1 cellular context compared by ENCODE assay signal in genomic region chr17:1126327-1126726, GRCh38.
TF ChIP-seq lines count a peak whose summit lies in the region.

No MANE protein-coding gene starts in this region.

TF ChIP-seq in HEK293, 187 proteins besides CTCF, POLR2A, EP300 and RAD21:
- TF ChIP-seq IKZF3 (tag by site-specific recombination; IDR thresholded peaks at IDR 0.05) (no peak), ZNF292 (tag by site-specific recombination; IDR thresholded peaks at IDR 0.05; ENCODE audit: borderline replicate concordance, low read depth) (no peak), GLIS2 (tag by site-specific recombination; IDR thresholded peaks at IDR 0.05) (peak; percentile 39; the same call in 1 of the 2 replicates), ZNF548 (tag by site-specific recombination; IDR thresholded peaks at IDR 0.05) (no peak), PRDM4 (tag by site-specific recombination; IDR thresholded peaks at IDR 0.05) (no peak), ZNF366 (tag by site-specific recombination; conservative IDR thresholded peaks at IDR 0.05) (no peak), HOXA7 (CRISPR knock-in tag; IDR thresholded peaks at IDR 0.05; ENCODE audit: borderline replicate concordance) (no peak), ZNF600 (tag by site-specific recombination; IDR thresholded peaks at IDR 0.05) (no peak), ZNF121 (tag by site-specific recombination; IDR thresholded peaks at IDR 0.05) (no peak), ZNF423 (tag by site-specific recombination; IDR thresholded peaks at IDR 0.05) (no peak), ZNF433 (tag by site-specific recombination; IDR thresholded peaks at IDR 0.05; ENCODE audit: low read depth) (no peak), ZNF362 (tag by site-specific recombination; IDR thresholded peaks at IDR 0.05) (no peak), ZNF214 (tag by site-specific recombination; IDR thresholded peaks at IDR 0.05; ENCODE audit: borderline replicate concordance) (no peak), ZIC2 (tag by site-specific recombination; IDR thresholded peaks at IDR 0.05) (peak; percentile 66), ZNF529 (tag by site-specific recombination; IDR thresholded peaks at IDR 0.05; ENCODE audit: insufficient replicate concordance) (no peak)
- TF ChIP-seq, protein P1, sequence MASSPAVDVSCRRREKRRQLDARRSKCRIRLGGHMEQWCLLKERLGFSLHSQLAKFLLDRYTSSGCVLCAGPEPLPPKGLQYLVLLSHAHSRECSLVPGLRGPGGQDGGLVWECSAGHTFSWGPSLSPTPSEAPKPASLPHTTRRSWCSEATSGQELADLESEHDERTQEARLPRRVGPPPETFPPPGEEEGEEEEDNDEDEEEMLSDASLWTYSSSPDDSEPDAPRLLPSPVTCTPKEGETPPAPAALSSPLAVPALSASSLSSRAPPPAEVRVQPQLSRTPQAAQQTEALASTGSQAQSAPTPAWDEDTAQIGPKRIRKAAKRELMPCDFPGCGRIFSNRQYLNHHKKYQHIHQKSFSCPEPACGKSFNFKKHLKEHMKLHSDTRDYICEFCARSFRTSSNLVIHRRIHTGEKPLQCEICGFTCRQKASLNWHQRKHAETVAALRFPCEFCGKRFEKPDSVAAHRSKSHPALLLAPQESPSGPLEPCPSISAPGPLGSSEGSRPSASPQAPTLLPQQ (tag by site-specific recombination; IDR thresholded peaks at IDR 0.05), result no peak
- TF ChIP-seq, protein P2, sequence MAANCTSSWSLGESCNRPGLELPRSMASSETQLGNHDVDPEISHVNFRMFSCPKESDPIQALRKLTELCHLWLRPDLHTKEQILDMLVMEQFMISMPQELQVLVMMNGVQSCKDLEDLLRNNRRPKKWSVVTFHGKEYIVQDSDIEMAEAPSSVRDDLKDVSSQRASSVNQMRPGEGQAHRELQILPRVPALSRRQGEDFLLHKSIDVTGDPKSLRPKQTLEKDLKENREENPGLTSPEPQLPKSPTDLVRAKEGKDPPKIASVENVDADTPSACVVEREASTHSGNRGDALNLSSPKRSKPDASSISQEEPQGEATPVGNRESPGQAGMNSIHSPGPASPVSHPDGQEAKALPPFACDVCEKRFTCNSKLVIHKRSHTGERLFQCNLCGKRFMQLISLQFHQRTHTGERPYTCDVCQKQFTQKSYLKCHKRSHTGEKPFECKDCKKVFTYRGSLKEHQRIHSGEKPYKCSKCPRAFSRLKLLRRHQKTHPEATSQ (tag by site-specific recombination; IDR thresholded peaks at IDR 0.05), result no peak
- TF ChIP-seq, protein P3, sequence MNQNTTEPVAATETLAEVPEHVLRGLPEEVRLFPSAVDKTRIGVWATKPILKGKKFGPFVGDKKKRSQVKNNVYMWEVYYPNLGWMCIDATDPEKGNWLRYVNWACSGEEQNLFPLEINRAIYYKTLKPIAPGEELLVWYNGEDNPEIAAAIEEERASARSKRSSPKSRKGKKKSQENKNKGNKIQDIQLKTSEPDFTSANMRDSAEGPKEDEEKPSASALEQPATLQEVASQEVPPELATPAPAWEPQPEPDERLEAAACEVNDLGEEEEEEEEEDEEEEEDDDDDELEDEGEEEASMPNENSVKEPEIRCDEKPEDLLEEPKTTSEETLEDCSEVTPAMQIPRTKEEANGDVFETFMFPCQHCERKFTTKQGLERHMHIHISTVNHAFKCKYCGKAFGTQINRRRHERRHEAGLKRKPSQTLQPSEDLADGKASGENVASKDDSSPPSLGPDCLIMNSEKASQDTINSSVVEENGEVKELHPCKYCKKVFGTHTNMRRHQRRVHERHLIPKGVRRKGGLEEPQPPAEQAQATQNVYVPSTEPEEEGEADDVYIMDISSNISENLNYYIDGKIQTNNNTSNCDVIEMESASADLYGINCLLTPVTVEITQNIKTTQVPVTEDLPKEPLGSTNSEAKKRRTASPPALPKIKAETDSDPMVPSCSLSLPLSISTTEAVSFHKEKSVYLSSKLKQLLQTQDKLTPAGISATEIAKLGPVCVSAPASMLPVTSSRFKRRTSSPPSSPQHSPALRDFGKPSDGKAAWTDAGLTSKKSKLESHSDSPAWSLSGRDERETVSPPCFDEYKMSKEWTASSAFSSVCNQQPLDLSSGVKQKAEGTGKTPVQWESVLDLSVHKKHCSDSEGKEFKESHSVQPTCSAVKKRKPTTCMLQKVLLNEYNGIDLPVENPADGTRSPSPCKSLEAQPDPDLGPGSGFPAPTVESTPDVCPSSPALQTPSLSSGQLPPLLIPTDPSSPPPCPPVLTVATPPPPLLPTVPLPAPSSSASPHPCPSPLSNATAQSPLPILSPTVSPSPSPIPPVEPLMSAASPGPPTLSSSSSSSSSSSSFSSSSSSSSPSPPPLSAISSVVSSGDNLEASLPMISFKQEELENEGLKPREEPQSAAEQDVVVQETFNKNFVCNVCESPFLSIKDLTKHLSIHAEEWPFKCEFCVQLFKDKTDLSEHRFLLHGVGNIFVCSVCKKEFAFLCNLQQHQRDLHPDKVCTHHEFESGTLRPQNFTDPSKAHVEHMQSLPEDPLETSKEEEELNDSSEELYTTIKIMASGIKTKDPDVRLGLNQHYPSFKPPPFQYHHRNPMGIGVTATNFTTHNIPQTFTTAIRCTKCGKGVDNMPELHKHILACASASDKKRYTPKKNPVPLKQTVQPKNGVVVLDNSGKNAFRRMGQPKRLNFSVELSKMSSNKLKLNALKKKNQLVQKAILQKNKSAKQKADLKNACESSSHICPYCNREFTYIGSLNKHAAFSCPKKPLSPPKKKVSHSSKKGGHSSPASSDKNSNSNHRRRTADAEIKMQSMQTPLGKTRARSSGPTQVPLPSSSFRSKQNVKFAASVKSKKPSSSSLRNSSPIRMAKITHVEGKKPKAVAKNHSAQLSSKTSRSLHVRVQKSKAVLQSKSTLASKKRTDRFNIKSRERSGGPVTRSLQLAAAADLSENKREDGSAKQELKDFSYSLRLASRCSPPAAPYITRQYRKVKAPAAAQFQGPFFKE (tag by site-specific recombination; IDR thresholded peaks at IDR 0.05; ENCODE audit: borderline replicate concordance), result no peak
